ENCODE assay signal across 8 cellular contexts in genomic region chr17:36591434-36592315, GRCh38. TPM values are rescaled to one million over a fixed set of nuclear protein-coding genes. Genes with fewer than 3 reads are reported as not detected.
DNase-seq lines count a peak whose midpoint lies in the region; ATAC-seq and TF ChIP-seq lines count a peak whose summit lies in the region.

Gene DHRS11, plus strand, starts transcription at chr17:36591879. Its CDS starts 131 bp downstream, at chr17:36592010.

- H3K4me1 ChIP-seq in adrenal gland (replicated peaks in 1 of 2), result peaks cover 4 to 16% of the 10 kb centered on the region in 2 donors

- H3K27me3 Mint-ChIP-seq in T-cell, result no peaks in the 10 kb centered on the region
- H3K27me3 Mint-ChIP-seq in progenitor cell of endocrine pancreas, result no peaks in the 10 kb centered on the region
- no peaks in the 10 kb centered on the region for H3K27me3 Mint-ChIP-seq in type B pancreatic cell

- TF ChIP-seq POLR2A in adrenal gland (IDR thresholded peaks at IDR 0.05), result peak in 1 of 2 donors; percentile 35

- H3K9me3 Mint-ChIP-seq in T-cell, result no peaks in the 10 kb centered on the region
- H3K9me3 Mint-ChIP-seq in progenitor cell of endocrine pancreas (ENCODE audit: low read depth), result no peaks in the 10 kb centered on the region
- peaks cover 4% of the 10 kb centered on the region for H3K9me3 Mint-ChIP-seq in type B pancreatic cell

- no peaks in the 10 kb centered on the region for H3K9me3 ChIP-seq in adrenal gland (replicated peaks in 1 of 3)

- peak within 1 kb of the TSS in 2 of 5 donors; percentile 59 to 72 for H3K27ac ChIP-seq in adrenal gland

- DNase-seq in GDM1 (lab: John Stamatoyannopoulos, UW) (peak; percentile 54), HCEC 1CT (peak; percentile 83), NCI-H1092 (lab: John Stamatoyannopoulos, UW) (peak; percentile 61), T-cell (peak; percentile 38 to 77 (median 60)), adrenal gland (peak; percentile 75 to 89 (median 83)), left cardiac atrium (peak; percentile 90), progenitor cell of endocrine pancreas (ENCODE audit: low spot score, unreplicated experiment) (peak; percentile 72), type B pancreatic cell (ENCODE audit: extremely low spot score, unreplicated experiment) (peak; percentile 86)

- POLR2A ChIA-PET in T-cell (lab: Charles Lee), result no interaction called here

- H3K27ac Mint-ChIP-seq in T-cell, result peak within 1 kb of the TSS; percentile 76 to 86
- H3K27ac Mint-ChIP-seq in progenitor cell of endocrine pancreas, result peak within 1 kb of the TSS; percentile 49
- H3K27ac Mint-ChIP-seq in type B pancreatic cell, result peak within 1 kb of the TSS; percentile 99

- peak within 1 kb of the TSS; percentile 65 to 80 (median 79) for H3K4me3 Mint-ChIP-seq in T-cell
- peak within 1 kb of the TSS; percentile 75 for H3K4me3 Mint-ChIP-seq in progenitor cell of endocrine pancreas (ENCODE audit: low read depth)
- H3K4me3 Mint-ChIP-seq in type B pancreatic cell, result peak within 1 kb of the TSS; percentile 89

- H3K27me3 ChIP-seq in adrenal gland, result no peaks in the 10 kb centered on the region

- CTCF ChIA-PET in T-cell (lab: Charles Lee), result interaction anchor here in 1 of 2 donors (1.4 kb wide), 1 partner anchor 10 kb away, joined by 7 read pairs; the partner anchor contains the start of gene MRM1

- TF ChIP-seq CTCF in adrenal gland (IDR thresholded peaks at IDR 0.05) (no peak), progenitor cell of endocrine pancreas (IDR thresholded peaks at IDR 0.05; ENCODE audit: unreplicated experiment) (no peak), type B pancreatic cell (conservative IDR thresholded peaks at IDR 0.05) (no peak)

- intact Hi-C loops in adrenal gland (cut with DNase I), result no loop called here
- intact Hi-C loops in left cardiac atrium (cut with DNase I), result loop anchor here in 1 of 2 donors (5.0 kb wide), 1 partner anchor 54 kb away; no protein-coding TSS in a partner anchor

- ATAC-seq in T-cell (replicated peaks in 1 of 4), result peak; percentile 92 to 96 (median 95)
- ATAC-seq in left cardiac atrium, result peak; percentile 95 to 96

- H3K36me3 ChIP-seq in adrenal gland (replicated peaks in 1 of 2), result peaks cover 0 to 28% of the 10 kb centered on the region in 2 donors

- H3K36me3 Mint-ChIP-seq in T-cell (peaks cover 6% of the 10 kb centered on the region), progenitor cell of endocrine pancreas (ENCODE audit: insufficient read depth) (peaks cover 8% of the 10 kb centered on the region), type B pancreatic cell (peaks cover 10% of the 10 kb centered on the region)

- H3K4me3 ChIP-seq in adrenal gland, result peak within 1 kb of the TSS in 3 of 4 donors; percentile 37 to 82 (median 53)

- H3K4me1 Mint-ChIP-seq in T-cell (peaks cover 23 to 31% (median 24%) of the 10 kb centered on the region in 3 donors), progenitor cell of endocrine pancreas (ENCODE audit: low read depth) (peaks cover 13% of the 10 kb centered on the region), type B pancreatic cell (ENCODE audit: unreplicated experiment) (peaks cover 27% of the 10 kb centered on the region)

- WGBS in adrenal gland, 4 donors, result 1 to 9% (median 3%) methylated on average over 6 to 87 of the region's 87 CpGs

RNA-seq across cellular contexts. Expression of gene DHRS11, which starts in this region (rescaled TPM):
- 1 to 10 TPM; 2.6 to 9.7 (median 6.3) TPM for total RNA-seq in T-cell
- total RNA-seq in adrenal gland, result 10 to 100 TPM in 6 of 8 donors, 1 to 10 TPM in 2; 5.9 to 28.1 (median 12.0) TPM
- 10 to 100 TPM; 12.8 to 21.3 (median 13.8) TPM for polyA plus RNA-seq in adrenal gland
- total RNA-seq in left cardiac atrium, result 10 to 100 TPM; 14.8 to 22.2 TPM
- 12.0 and 15.7 TPM in 2 replicates for total RNA-seq in progenitor cell of endocrine pancreas
- total RNA-seq in type B pancreatic cell (ENCODE audit: low replicate concordance), result 30.0 and 60.0 TPM in 2 replicates

Comparison
In these comparisons a context has a peak if more than half of its experiments do, and no peak if none do; other contexts are left out.
1. H3K27ac Mint-ChIP-seq: peak in every context shown above with its lines; median percentile 99 in type B pancreatic cell; 81 in T-cell; 49 in progenitor cell of endocrine pancreas.